In genomic region chr4:16250665-16251365, GRCh38 we compare ENCODE assay signal across 1 cellular context.
A peak's percentile ranks its signal among the peaks of the same experiment; 100 is the strongest.
TF ChIP-seq lines count a peak whose summit lies in the region.

No MANE protein-coding gene starts in this region.

TF ChIP-seq in HepG2, 621 proteins besides CTCF, POLR2A, EP300 and RAD21 (continued from another document and continues in another):
- no peak for TF ChIP-seq ZBTB40 (IDR thresholded peaks at IDR 0.05)
- TF ChIP-seq ZBTB40 (CRISPR knock-in tag; IDR thresholded peaks at IDR 0.05): no peak
- no peak for TF ChIP-seq PRPF4 (IDR thresholded peaks at IDR 0.05; ENCODE audit: low read depth, low read length, poor library complexity, severe bottlenecking)
- TF ChIP-seq ZNF333 (CRISPR knock-in tag; IDR thresholded peaks at IDR 0.05; ENCODE audit: borderline replicate concordance): no peak
- TF ChIP-seq FOXA3 (CRISPR knock-in tag; IDR thresholded peaks at IDR 0.05): peak; percentile 65
- peak; percentile 60 for TF ChIP-seq POGZ (CRISPR knock-in tag; IDR thresholded peaks at IDR 0.05)
- TF ChIP-seq HES4 (CRISPR knock-in tag; IDR thresholded peaks at IDR 0.05; ENCODE audit: borderline replicate concordance): no peak
- TF ChIP-seq RBM39 (IDR thresholded peaks at IDR 0.05; ENCODE audit: low read depth, low read length, poor library complexity, severe bottlenecking): no peak
- no peak for TF ChIP-seq ZNF263 (CRISPR knock-in tag; IDR thresholded peaks at IDR 0.05)
- TF ChIP-seq SRSF4 (IDR thresholded peaks at IDR 0.05; ENCODE audit: low read depth, low read length, poor library complexity, severe bottlenecking): no peak
- TF ChIP-seq PAX8 (CRISPR knock-in tag; IDR thresholded peaks at IDR 0.05; ENCODE audit: borderline replicate concordance): no peak
- TF ChIP-seq TAF1 (CRISPR knock-in tag; IDR thresholded peaks at IDR 0.05): no peak
- peak; percentile 70 for TF ChIP-seq ZNF317 (CRISPR knock-in tag; IDR thresholded peaks at IDR 0.05)
- no peak for TF ChIP-seq HOXA7 (CRISPR knock-in tag; IDR thresholded peaks at IDR 0.05)
- TF ChIP-seq, protein P1, sequence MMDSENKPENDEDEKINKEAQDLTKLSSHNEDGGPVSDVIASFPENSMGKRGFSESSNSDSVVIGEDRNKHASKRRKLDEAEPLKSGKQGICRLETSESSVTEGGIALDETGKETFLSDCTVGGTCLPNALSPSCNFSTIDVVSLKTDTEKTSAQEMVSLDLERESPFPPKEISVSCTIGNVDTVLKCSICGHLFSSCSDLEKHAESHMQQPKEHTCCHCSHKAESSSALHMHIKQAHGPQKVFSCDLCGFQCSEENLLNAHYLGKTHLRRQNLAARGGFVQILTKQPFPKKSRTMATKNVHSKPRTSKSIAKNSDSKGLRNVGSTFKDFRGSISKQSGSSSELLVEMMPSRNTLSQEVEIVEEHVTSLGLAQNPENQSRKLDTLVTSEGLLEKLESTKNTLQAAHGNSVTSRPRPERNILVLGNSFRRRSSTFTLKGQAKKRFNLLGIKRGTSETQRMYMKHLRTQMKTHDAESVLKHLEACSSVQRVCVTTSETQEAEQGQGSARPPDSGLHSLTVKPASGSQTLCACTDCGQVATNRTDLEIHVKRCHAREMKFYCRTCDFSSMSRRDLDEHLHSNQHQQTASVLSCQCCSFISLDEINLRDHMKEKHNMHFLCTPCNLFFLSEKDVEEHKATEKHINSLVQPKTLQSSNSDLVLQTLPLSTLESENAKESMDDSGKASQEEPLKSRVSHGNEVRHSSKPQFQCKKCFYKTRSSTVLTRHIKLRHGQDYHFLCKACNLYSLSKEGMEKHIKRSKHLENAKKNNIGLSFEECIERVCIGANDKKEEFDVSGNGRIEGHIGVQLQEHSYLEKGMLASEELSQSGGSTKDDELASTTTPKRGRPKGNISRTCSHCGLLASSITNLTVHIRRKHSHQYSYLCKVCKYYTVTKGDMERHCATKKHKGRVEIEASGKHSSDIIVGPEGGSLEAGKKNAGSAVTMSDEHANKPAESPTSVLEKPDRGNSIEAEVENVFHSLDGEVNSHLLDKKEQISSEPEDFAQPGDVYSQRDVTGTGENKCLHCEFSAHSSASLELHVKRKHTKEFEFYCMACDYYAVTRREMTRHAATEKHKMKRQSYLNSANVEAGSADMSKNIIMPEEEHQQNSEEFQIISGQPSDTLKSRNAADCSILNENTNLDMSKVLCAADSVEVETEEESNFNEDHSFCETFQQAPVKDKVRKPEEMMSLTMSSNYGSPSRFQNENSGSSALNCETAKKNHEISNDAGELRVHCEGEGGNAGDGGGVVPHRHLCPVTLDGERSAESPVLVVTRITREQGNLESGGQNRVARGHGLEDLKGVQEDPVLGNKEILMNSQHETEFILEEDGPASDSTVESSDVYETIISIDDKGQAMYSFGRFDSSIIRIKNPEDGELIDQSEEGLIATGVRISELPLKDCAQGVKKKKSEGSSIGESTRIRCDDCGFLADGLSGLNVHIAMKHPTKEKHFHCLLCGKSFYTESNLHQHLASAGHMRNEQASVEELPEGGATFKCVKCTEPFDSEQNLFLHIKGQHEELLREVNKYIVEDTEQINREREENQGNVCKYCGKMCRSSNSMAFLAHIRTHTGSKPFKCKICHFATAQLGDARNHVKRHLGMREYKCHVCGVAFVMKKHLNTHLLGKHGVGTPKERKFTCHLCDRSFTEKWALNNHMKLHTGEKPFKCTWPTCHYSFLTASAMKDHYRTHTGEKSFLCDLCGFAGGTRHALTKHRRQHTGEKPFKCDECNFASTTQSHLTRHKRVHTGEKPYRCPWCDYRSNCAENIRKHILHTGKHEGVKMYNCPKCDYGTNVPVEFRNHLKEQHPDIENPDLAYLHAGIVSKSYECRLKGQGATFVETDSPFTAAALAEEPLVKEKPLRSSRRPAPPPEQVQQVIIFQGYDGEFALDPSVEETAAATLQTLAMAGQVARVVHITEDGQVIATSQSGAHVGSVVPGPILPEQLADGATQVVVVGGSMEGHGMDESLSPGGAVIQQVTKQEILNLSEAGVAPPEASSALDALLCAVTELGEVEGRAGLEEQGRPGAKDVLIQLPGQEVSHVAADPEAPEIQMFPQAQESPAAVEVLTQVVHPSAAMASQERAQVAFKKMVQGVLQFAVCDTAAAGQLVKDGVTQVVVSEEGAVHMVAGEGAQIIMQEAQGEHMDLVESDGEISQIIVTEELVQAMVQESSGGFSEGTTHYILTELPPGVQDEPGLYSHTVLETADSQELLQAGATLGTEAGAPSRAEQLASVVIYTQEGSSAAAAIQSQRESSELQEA (CRISPR knock-in tag; IDR thresholded peaks at IDR 0.05; ENCODE audit: not compliant biosample characterization): no peak
- TF ChIP-seq, protein P2, sequence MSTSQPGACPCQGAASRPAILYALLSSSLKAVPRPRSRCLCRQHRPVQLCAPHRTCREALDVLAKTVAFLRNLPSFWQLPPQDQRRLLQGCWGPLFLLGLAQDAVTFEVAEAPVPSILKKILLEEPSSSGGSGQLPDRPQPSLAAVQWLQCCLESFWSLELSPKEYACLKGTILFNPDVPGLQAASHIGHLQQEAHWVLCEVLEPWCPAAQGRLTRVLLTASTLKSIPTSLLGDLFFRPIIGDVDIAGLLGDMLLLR (CRISPR knock-in tag; IDR thresholded peaks at IDR 0.05): no peak
- no peak for TF ChIP-seq ZNF30 (CRISPR knock-in tag; IDR thresholded peaks at IDR 0.05)
- no peak for TF ChIP-seq ZNF451 (CRISPR knock-in tag; IDR thresholded peaks at IDR 0.05)
- TF ChIP-seq NFKB2 (CRISPR knock-in tag; IDR thresholded peaks at IDR 0.05; ENCODE audit: borderline replicate concordance): no peak
- no peak for TF ChIP-seq MBD4 (IDR thresholded peaks at IDR 0.05; ENCODE audit: borderline replicate concordance, low read length)
- no peak for TF ChIP-seq MATR3 (CRISPR knock-in tag; IDR thresholded peaks at IDR 0.05)
- TF ChIP-seq, protein P3, sequence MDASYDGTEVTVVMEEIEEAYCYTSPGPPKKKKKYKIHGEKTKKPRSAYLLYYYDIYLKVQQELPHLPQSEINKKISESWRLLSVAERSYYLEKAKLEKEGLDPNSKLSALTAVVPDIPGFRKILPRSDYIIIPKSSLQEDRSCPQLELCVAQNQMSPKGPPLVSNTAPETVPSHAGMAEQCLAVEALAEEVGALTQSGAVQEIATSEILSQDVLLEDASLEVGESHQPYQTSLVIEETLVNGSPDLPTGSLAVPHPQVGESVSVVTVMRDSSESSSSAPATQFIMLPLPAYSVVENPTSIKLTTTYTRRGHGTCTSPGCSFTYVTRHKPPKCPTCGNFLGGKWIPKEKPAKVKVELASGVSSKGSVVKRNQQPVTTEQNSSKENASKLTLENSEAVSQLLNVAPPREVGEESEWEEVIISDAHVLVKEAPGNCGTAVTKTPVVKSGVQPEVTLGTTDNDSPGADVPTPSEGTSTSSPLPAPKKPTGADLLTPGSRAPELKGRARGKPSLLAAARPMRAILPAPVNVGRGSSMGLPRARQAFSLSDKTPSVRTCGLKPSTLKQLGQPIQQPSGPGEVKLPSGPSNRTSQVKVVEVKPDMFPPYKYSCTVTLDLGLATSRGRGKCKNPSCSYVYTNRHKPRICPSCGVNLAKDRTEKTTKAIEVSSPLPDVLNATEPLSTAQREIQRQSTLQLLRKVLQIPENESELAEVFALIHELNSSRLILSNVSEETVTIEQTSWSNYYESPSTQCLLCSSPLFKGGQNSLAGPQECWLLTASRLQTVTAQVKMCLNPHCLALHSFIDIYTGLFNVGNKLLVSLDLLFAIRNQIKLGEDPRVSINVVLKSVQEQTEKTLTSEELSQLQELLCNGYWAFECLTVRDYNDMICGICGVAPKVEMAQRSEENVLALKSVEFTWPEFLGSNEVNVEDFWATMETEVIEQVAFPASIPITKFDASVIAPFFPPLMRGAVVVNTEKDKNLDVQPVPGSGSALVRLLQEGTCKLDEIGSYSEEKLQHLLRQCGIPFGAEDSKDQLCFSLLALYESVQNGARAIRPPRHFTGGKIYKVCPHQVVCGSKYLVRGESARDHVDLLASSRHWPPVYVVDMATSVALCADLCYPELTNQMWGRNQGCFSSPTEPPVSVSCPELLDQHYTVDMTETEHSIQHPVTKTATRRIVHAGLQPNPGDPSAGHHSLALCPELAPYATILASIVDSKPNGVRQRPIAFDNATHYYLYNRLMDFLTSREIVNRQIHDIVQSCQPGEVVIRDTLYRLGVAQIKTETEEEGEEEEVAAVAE (CRISPR knock-in tag; IDR thresholded peaks at IDR 0.05; ENCODE audit: borderline replicate concordance): no peak
- no peak for TF ChIP-seq RFXANK (CRISPR knock-in tag; IDR thresholded peaks at IDR 0.05)
- no peak for TF ChIP-seq ZSCAN20 (CRISPR knock-in tag; IDR thresholded peaks at IDR 0.05; ENCODE audit: borderline replicate concordance)
- TF ChIP-seq ZNF3 (CRISPR knock-in tag; IDR thresholded peaks at IDR 0.05): peak; percentile 78
- TF ChIP-seq RARA (CRISPR knock-in tag; IDR thresholded peaks at IDR 0.05): peak; percentile 90
- TF ChIP-seq KDM1A (CRISPR knock-in tag; IDR thresholded peaks at IDR 0.05): no peak
- TF ChIP-seq NONO (IDR thresholded peaks at IDR 0.05): no peak
- TF ChIP-seq NONO (CRISPR knock-in tag; conservative IDR thresholded peaks at IDR 0.05): no peak
- no peak for TF ChIP-seq E2F5 (CRISPR knock-in tag; conservative IDR thresholded peaks at IDR 0.05)
- TF ChIP-seq SAP130 (CRISPR knock-in tag; IDR thresholded peaks at IDR 0.05; ENCODE audit: low read depth): peak; percentile 47
- TF ChIP-seq ZNF740 (CRISPR knock-in tag; IDR thresholded peaks at IDR 0.05): no peak
- no peak for TF ChIP-seq ZNF335 (CRISPR knock-in tag; IDR thresholded peaks at IDR 0.05)
- TF ChIP-seq ZNF253 (CRISPR knock-in tag; IDR thresholded peaks at IDR 0.05; ENCODE audit: borderline replicate concordance): no peak
- TF ChIP-seq TSC22D2 (CRISPR knock-in tag; IDR thresholded peaks at IDR 0.05; ENCODE audit: borderline replicate concordance): no peak
- TF ChIP-seq CEBPG (CRISPR knock-in tag; IDR thresholded peaks at IDR 0.05): no peak
- no peak for TF ChIP-seq ZBTB38 (CRISPR knock-in tag; IDR thresholded peaks at IDR 0.05)
- no peak for TF ChIP-seq MYPOP (CRISPR knock-in tag; IDR thresholded peaks at IDR 0.05)
